In genomic region chr4:133581971-133582619, GRCh38 we compare ENCODE assay signal across 17 cellular contexts.
"Had no signal": no experiment of that assay in that cellular context is flagged by ENCODE, and none has a peak within 500 bp of the region (broad histone marks: within the 10 kb centered on the region; RNA-seq: fewer than 3 reads in every experiment).

No MANE protein-coding gene starts in this region.

- H3K27ac Mint-ChIP-seq: activated naive CD8-positive, alpha-beta T cell treated with anti-CD3 and anti-CD28 coated beads, Interleukin-2, amount 10 ng/mL, durations not matched to agents 7 days and 5 days; activated T-helper 1 cell treated with anti-CD3 and anti-CD28 coated beads, Interleukin-12 subunit alpha, Interleukin-12 subunit beta, Interleukin-2, Interleukin-4 antibody, amounts not matched to agents 30 ng/mL and 10 ng/mL and 1 ng/mL, durations not matched to agents 14 hours and 24 hours and 36 hours; naive thymus-derived CD8-positive, alpha-beta T cell; stimulated activated memory B cell treated with anti-CD40 and anti-IgM and Interleukin-4, amounts not matched to agents 10 μg/mL and 1 μg/mL and 100 μg/mL, for 72 hours had no signal

- H3K9me3 Mint-ChIP-seq: activated naive CD8-positive, alpha-beta T cell treated with anti-CD3 and anti-CD28 coated beads, Interleukin-2, amount 10 ng/mL, durations not matched to agents 7 days and 5 days; activated T-helper 1 cell treated with anti-CD3 and anti-CD28 coated beads, Interleukin-12 subunit alpha, Interleukin-12 subunit beta, Interleukin-2, Interleukin-4 antibody, amounts not matched to agents 30 ng/mL and 10 ng/mL and 1 ng/mL, durations not matched to agents 14 hours and 24 hours and 36 hours; stimulated activated memory B cell treated with anti-CD40 and anti-IgM and Interleukin-4, amounts not matched to agents 10 μg/mL and 1 μg/mL and 100 μg/mL, for 72 hours had no signal

- H3K4me3 Mint-ChIP-seq: activated naive CD8-positive, alpha-beta T cell treated with anti-CD3 and anti-CD28 coated beads, Interleukin-2, amount 10 ng/mL, durations not matched to agents 7 days and 5 days; activated T-helper 1 cell treated with anti-CD3 and anti-CD28 coated beads, Interleukin-12 subunit alpha, Interleukin-12 subunit beta, Interleukin-2, Interleukin-4 antibody, amounts not matched to agents 30 ng/mL and 10 ng/mL and 1 ng/mL, durations not matched to agents 14 hours and 24 hours and 36 hours; naive thymus-derived CD8-positive, alpha-beta T cell; stimulated activated memory B cell treated with anti-CD40 and anti-IgM and Interleukin-4, amounts not matched to agents 10 μg/mL and 1 μg/mL and 100 μg/mL, for 72 hours had no signal

- H3K4me1 Mint-ChIP-seq: activated naive CD8-positive, alpha-beta T cell treated with anti-CD3 and anti-CD28 coated beads, Interleukin-2, amount 10 ng/mL, durations not matched to agents 7 days and 5 days; stimulated activated memory B cell treated with anti-CD40 and anti-IgM and Interleukin-4, amounts not matched to agents 10 μg/mL and 1 μg/mL and 100 μg/mL, for 72 hours had no signal

- H3K27ac ChIP-seq: body of pancreas, esophagus squamous epithelium, left ventricle myocardium inferior, pancreas, tibial nerve, vagina had no signal

- H3K4me1 ChIP-seq: body of pancreas, esophagus squamous epithelium, left ventricle myocardium inferior, pancreas, tibial nerve, vagina had no signal

- H3K36me3 Mint-ChIP-seq: activated naive CD8-positive, alpha-beta T cell treated with anti-CD3 and anti-CD28 coated beads, Interleukin-2, amount 10 ng/mL, durations not matched to agents 7 days and 5 days; naive thymus-derived CD8-positive, alpha-beta T cell; stimulated activated memory B cell treated with anti-CD40 and anti-IgM and Interleukin-4, amounts not matched to agents 10 μg/mL and 1 μg/mL and 100 μg/mL, for 72 hours had no signal

- H3K36me3 ChIP-seq: esophagus squamous epithelium, left ventricle myocardium inferior, pancreas, tibial nerve, vagina had no signal

- H3K4me3 ChIP-seq: body of pancreas, esophagus squamous epithelium, left ventricle myocardium inferior, mucosa of descending colon, pancreas, tibial nerve, vagina had no signal

- H3K27me3 Mint-ChIP-seq: activated naive CD8-positive, alpha-beta T cell treated with anti-CD3 and anti-CD28 coated beads, Interleukin-2, amount 10 ng/mL, durations not matched to agents 7 days and 5 days; naive thymus-derived CD8-positive, alpha-beta T cell; stimulated activated memory B cell treated with anti-CD40 and anti-IgM and Interleukin-4, amounts not matched to agents 10 μg/mL and 1 μg/mL and 100 μg/mL, for 72 hours had no signal

- H3K27me3 ChIP-seq: body of pancreas, esophagus squamous epithelium, pancreas, tibial nerve, vagina had no signal

- H3K9me3 ChIP-seq: body of pancreas, esophagus squamous epithelium, mucosa of descending colon, pancreas, vagina had no signal

- DNase-seq: activated CD4-positive, CD25-positive, alpha-beta regulatory T cell treated with anti-CD3 and anti-CD28 coated beads, Interleukin-2, amount 50 U/mL, for 72 hours; activated naive CD8-positive, alpha-beta T cell treated with anti-CD3 and anti-CD28 coated beads, Interleukin-2, amount 10 ng/mL, durations not matched to agents 7 days and 5 days; body of pancreas; caudate nucleus; cortex of kidney; effector CD4-positive, alpha-beta T cell; esophagus squamous epithelium; left ventricle myocardium inferior; mucosa of descending colon; naive thymus-derived CD8-positive, alpha-beta T cell; pancreas; stimulated activated CD4-positive, alpha-beta T cell treated with anti-CD3 and anti-CD28 coated beads, Interleukin-2, amount 100 ng/mL, for 48 hours; T-helper 1 cell had no signal
